In the genomic region with DNA sequence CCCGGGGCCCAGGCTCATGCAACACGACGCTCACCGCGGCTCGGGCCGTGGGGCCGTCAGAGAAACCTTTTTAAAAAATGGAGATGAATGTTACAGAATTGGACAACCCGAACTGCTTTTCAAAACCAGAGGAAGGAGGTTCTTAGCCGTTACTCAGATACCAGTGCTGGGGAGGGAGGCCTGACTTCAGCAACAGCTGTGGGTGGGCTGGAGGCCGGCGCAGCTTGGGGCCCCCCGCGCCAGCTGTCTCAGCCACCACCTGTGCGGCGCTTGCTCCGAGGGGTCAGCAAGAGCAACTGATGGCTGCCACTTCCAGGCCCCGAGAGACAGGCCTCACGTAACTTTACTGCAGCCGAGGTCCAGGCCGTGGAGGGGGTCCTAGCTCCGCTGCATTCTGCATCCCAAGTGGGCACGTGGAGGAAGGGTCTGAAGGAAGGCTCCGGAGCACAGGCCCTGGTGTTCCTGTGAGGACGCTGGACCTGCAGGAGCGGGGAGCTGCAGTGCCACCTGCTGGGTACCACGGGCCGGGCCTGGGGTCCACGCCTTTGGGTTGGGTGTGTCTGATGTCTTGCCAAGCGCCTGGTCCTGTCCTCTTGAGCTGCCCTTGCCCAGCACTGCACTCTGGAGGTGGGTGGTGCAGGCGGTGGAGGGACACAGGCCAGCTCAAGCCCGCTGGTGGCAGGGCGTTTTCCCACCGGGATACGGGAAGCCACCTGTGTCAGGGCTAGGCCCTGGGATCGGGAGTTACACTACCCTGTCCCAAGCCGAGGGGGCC, we compare ENCODE assay signal across 1 cellular context.
TF ChIP-seq lines count a peak whose summit lies in the region.

No MANE protein-coding gene starts in this region.

TF ChIP-seq in HEK293, 187 proteins besides CTCF, POLR2A, EP300 and RAD21 (continued from another document):
- TF ChIP-seq GLIS2 (tag by site-specific recombination; IDR thresholded peaks at IDR 0.05) (peak; percentile 39; the same call in 1 of the 2 replicates), ZNF596 (tag by site-specific recombination; IDR thresholded peaks at IDR 0.05) (no peak), ZFP69B (tag by site-specific recombination; IDR thresholded peaks at IDR 0.05) (peak; percentile 61; the same call in 1 of the 2 replicates), ZNF426 (tag by site-specific recombination; IDR thresholded peaks at IDR 0.05) (no peak), ZNF16 (tag by site-specific recombination; IDR thresholded peaks at IDR 0.05; ENCODE audit: low read depth) (no peak), ZIC2 (tag by site-specific recombination; IDR thresholded peaks at IDR 0.05) (0 out of 2 replicates have a peak, but pooled peaks have one; percentile 9), ZNF600 (tag by site-specific recombination; IDR thresholded peaks at IDR 0.05) (peak; percentile 75)
- TF ChIP-seq, protein P1, sequence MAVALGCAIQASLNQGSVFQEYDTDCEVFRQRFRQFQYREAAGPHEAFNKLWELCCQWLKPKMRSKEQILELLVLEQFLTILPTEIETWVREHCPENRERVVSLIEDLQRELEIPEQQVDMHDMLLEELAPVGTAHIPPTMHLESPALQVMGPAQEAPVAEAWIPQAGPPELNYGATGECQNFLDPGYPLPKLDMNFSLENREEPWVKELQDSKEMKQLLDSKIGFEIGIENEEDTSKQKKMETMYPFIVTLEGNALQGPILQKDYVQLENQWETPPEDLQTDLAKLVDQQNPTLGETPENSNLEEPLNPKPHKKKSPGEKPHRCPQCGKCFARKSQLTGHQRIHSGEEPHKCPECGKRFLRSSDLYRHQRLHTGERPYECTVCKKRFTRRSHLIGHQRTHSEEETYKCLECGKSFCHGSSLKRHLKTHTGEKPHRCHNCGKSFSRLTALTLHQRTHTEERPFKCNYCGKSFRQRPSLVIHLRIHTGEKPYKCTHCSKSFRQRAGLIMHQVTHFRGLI (tag by site-specific recombination; IDR thresholded peaks at IDR 0.05): no peak
- TF ChIP-seq, protein P2, sequence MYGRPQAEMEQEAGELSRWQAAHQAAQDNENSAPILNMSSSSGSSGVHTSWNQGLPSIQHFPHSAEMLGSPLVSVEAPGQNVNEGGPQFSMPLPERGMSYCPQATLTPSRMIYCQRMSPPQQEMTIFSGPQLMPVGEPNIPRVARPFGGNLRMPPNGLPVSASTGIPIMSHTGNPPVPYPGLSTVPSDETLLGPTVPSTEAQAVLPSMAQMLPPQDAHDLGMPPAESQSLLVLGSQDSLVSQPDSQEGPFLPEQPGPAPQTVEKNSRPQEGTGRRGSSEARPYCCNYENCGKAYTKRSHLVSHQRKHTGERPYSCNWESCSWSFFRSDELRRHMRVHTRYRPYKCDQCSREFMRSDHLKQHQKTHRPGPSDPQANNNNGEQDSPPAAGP (tag by site-specific recombination; IDR thresholded peaks at IDR 0.05): 0 out of 2 replicates have a peak, but pooled peaks have one; percentile 67
- TF ChIP-seq, protein P3, sequence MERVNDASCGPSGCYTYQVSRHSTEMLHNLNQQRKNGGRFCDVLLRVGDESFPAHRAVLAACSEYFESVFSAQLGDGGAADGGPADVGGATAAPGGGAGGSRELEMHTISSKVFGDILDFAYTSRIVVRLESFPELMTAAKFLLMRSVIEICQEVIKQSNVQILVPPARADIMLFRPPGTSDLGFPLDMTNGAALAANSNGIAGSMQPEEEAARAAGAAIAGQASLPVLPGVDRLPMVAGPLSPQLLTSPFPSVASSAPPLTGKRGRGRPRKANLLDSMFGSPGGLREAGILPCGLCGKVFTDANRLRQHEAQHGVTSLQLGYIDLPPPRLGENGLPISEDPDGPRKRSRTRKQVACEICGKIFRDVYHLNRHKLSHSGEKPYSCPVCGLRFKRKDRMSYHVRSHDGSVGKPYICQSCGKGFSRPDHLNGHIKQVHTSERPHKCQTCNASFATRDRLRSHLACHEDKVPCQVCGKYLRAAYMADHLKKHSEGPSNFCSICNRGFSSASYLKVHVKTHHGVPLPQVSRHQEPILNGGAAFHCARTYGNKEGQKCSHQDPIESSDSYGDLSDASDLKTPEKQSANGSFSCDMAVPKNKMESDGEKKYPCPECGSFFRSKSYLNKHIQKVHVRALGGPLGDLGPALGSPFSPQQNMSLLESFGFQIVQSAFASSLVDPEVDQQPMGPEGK (tag by site-specific recombination; IDR thresholded peaks at IDR 0.05): no peak
